ENCODE assay signal across 23 cellular contexts in the genomic region with DNA sequence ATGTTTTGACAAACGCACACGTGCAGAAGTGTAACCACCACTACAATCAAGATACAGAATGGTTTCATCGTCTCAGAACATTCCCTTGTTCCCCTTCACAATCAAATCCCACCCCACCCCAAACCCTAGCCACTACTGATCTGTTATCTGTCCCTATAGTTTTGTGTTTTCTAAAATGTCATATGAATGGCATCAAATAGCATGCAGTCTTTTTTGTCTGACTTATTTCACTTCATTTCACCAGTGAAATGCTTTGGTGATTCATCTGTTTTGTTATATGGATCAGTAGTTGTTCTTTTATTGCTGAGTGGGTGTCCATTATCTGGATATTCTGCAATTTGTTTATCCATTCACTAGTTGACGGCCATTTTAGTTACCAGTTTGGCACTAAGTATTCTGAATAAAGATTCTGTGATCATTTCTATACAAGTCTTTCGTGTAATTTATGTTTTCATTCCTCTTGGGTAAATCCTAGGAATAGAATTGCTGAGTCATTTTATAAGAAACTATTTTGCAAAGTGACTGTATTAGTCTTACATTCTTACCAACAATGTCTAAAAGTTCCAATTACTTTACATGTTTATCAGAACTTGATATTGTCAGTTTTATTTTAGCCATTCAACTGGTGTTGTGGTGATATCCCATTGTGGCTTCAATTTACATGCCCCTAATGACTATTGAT.
DNase-seq lines count a peak whose midpoint lies in the region; FAIRE-seq and TF ChIP-seq lines count a peak whose summit lies in the region.
"Had no signal": no experiment of that assay in that cellular context is flagged by ENCODE, and none has a peak within 500 bp of the region (broad histone marks: within the 10 kb centered on the region; RNA-seq: fewer than 3 reads in every experiment).

No MANE protein-coding gene starts in this region.

- POLR2A ChIA-PET in H1 (lab: Charles Lee; ENCODE audit: partially characterized antibody) = no interaction called here

- H2BK15ac ChIP-seq in H1 (ENCODE audit: low read length) = no peak overlapping the region

- no peak overlapping the region for H3K18ac ChIP-seq in H1 (ENCODE audit: extremely low read depth, low read length)

- no peak overlapping the region for H3K23ac ChIP-seq in H1 (ENCODE audit: insufficient read length)

- H3K4me3 Mint-ChIP-seq in activated naive CD4-positive, alpha-beta T cell treated with anti-CD3 and anti-CD28 coated beads, Interleukin-2, amount 10 ng/mL, durations not matched to agents 7 days and 5 days = no peak overlapping the region
- H3K4me3 Mint-ChIP-seq: CD4-positive, alpha-beta T cell had no signal

- no peaks in the 10 kb centered on the region for H3K79me2 ChIP-seq in ACC112 (ENCODE audit: control insufficient read depth, insufficient read depth, low read length, unreplicated experiment)
- no peaks in the 10 kb centered on the region for H3K79me2 ChIP-seq in H1 (ENCODE audit: control insufficient read depth in 1 of 2, insufficient read depth in 2 of 2, low read length in 2 of 2)

- H2BK12ac ChIP-seq in H1 (ENCODE audit: low read depth, low read length) = no peak overlapping the region

- H3K36me3 Mint-ChIP-seq in activated naive CD4-positive, alpha-beta T cell treated with anti-CD3 and anti-CD28 coated beads, Interleukin-2, amount 10 ng/mL, durations not matched to agents 7 days and 5 days = no peaks in the 10 kb centered on the region

- no peaks in the 10 kb centered on the region for H3K9me3 Mint-ChIP-seq in activated naive CD4-positive, alpha-beta T cell treated with anti-CD3 and anti-CD28 coated beads, Interleukin-2, amount 10 ng/mL, durations not matched to agents 7 days and 5 days

- H3K27ac Mint-ChIP-seq in activated naive CD4-positive, alpha-beta T cell treated with anti-CD3 and anti-CD28 coated beads, Interleukin-2, amount 10 ng/mL, durations not matched to agents 7 days and 5 days = no peak overlapping the region
- H3K27ac Mint-ChIP-seq: CD4-positive, alpha-beta T cell had no signal

- DNase-seq in OCI-M1 (lab: John Stamatoyannopoulos, UW) = peak; percentile 9
- no peak for DNase-seq in H1 (ENCODE audit: low read depth in 1 of 2, low spot score in 2 of 2)
- peak; percentile 71 for DNase-seq in kidney glomerular epithelial cell (lab: John Stamatoyannopoulos, UW)
- DNase-seq in activated naive CD4-positive, alpha-beta T cell treated with anti-CD3 and anti-CD28 coated beads, Interleukin-2, amount 10 ng/mL, durations not matched to agents 7 days and 5 days = no peak
- no peak for DNase-seq in HT-29 (ENCODE audit: low spot score)
- DNase-seq in NCI-H187 (lab: John Stamatoyannopoulos, UW) = no peak
- DNase-seq in head of caudate nucleus = no peak
- DNase-seq: Caco-2; CD4-positive, alpha-beta T cell; DND-41; Kasumi-1; NCI-H1417 treated with DMSO at 0.1 percent for 48 hours; NCI-H1930; NCI-H2227 treated with DMSO at 0.1 percent for 48 hours; NCI-H510A; NCI-H748 treated with DMSO at 0.1 percent for 48 hours; SHP77 treated with DMSO at 0.1 percent for 48 hours had no signal

- CTCF ChIA-PET in H1 (lab: Charles Lee; ENCODE audit: partially characterized antibody) = no interaction called here
- CTCF ChIA-PET in activated naive CD4-positive, alpha-beta T cell treated with anti-CD3 and anti-CD28 coated beads, Interleukin-2, amount 10 ng/mL, durations not matched to agents 7 days and 5 days (lab: Charles Lee) = no interaction called here

- H3K27me3 Mint-ChIP-seq in activated naive CD4-positive, alpha-beta T cell treated with anti-CD3 and anti-CD28 coated beads, Interleukin-2, amount 10 ng/mL, durations not matched to agents 7 days and 5 days = no peaks in the 10 kb centered on the region

- H3K36me3 ChIP-seq in ACC112 (ENCODE audit: insufficient read depth, low read length) (no peaks in the 10 kb centered on the region), H1 (ENCODE audit: control insufficient read depth in 2 of 4, insufficient read depth in 4 of 4, low read length in 3 of 4) (no peaks in the 10 kb centered on the region)
- H3K36me3 ChIP-seq: HAP-1, MG63 had no signal

- TF ChIP-seq RAD21 in H1 (IDR thresholded peaks at IDR 0.05 in 1 of 2, conservative IDR thresholded peaks at IDR 0.05 in 1 of 2; ENCODE audit: low read depth in 2 of 2, low read length in 2 of 2) = no peak

- no peak overlapping the region for H2BK20ac ChIP-seq in H1 (ENCODE audit: low read length)

- H4K8ac ChIP-seq in H1 (ENCODE audit: extremely low read depth, insufficient read depth, low read length) = no peak overlapping the region

- peaks cover 18% of the 10 kb centered on the region for H3K4me1 ChIP-seq in ACC112 (ENCODE audit: control insufficient read depth, insufficient read depth, low read length, unreplicated experiment)
- no peaks in the 10 kb centered on the region for H3K4me1 ChIP-seq in H1 (replicated peaks in 1 of 4; ENCODE audit: control insufficient read depth in 3 of 4, insufficient read depth in 4 of 4, low read length in 3 of 4)
- H3K4me1 ChIP-seq: Caco-2, HAP-1 had no signal

- intact Hi-C loops in head of caudate nucleus (cut with DNase I) = no loop called here

- H2BK120ac ChIP-seq in H1 (replicated peaks; ENCODE audit: low read depth, low read length) = no peak overlapping the region

- no peak overlapping the region for H3K14ac ChIP-seq in H1 (ENCODE audit: insufficient read length)

- no peak for TF ChIP-seq EP300 in H1 (IDR thresholded peaks at IDR 0.05; ENCODE audit: borderline replicate concordance in 1 of 2, low read depth in 2 of 2, low read length in 2 of 2)

- FAIRE-seq in H1 (lab: Jason Lieb, UNC) = peak; percentile 24
- FAIRE-seq: GM12878 had no signal

- H3K4me2 ChIP-seq in H1 (ENCODE audit: insufficient read depth in 1 of 2, low read depth in 2 of 2, low read length in 2 of 2) = no peak overlapping the region

- H4K5ac ChIP-seq in H1 (ENCODE audit: insufficient read length, low read depth, low read length) = no peak overlapping the region

- no peak overlapping the region for H3K9ac ChIP-seq in H1 (replicated peaks in 1 of 4; ENCODE audit: extremely low read depth in 1 of 4, low read depth in 3 of 4, low read length in 3 of 4)

- no peaks in the 10 kb centered on the region for H3K27me3 ChIP-seq in ACC112 (ENCODE audit: insufficient read depth, low read length)
- no peaks in the 10 kb centered on the region; a peak in 1 of 7 replicates for H3K27me3 ChIP-seq in H1 (replicated peaks in 1 of 4; ENCODE audit: control insufficient read depth in 3 of 4, extremely low read depth in 1 of 4, insufficient read depth in 3 of 4, low read length in 3 of 4)
- H3K27me3 ChIP-seq: MG63 had no signal

- no peak overlapping the region for H2AK5ac ChIP-seq in H1 (ENCODE audit: low read depth, low read length)

- no peak for TF ChIP-seq CTCF in H1 (IDR thresholded peaks at IDR 0.05; ENCODE audit: control extremely low read depth in 1 of 3, insufficient read depth in 1 of 3, low read depth in 1 of 3, low read length in 3 of 3)

- H3K27ac ChIP-seq in ACC112 (ENCODE audit: low read depth, low read length) = peak overlapping the region; percentile 19
- no peak overlapping the region for H3K27ac ChIP-seq in H1 (ENCODE audit: low read depth, low read length)
- H3K27ac ChIP-seq: RWPE1, SK-N-MC had no signal

- H4K20me1 ChIP-seq in H1 (replicated peaks in 1 of 2; ENCODE audit: control insufficient read depth in 1 of 2, insufficient read depth in 2 of 2, low read length in 2 of 2) = no peaks in the 10 kb centered on the region

- H3K23me2 ChIP-seq in H1 (ENCODE audit: low read depth, low read length) = peaks cover 1% of the 10 kb centered on the region; the same call in 1 of the 2 replicates

- no peaks in the 10 kb centered on the region for H3K4me1 Mint-ChIP-seq in activated naive CD4-positive, alpha-beta T cell treated with anti-CD3 and anti-CD28 coated beads, Interleukin-2, amount 10 ng/mL, durations not matched to agents 7 days and 5 days

- no peak overlapping the region for H2BK5ac ChIP-seq in H1 (ENCODE audit: low read depth, low read length)

- 93% methylated on average over 5 of the region's 5 CpGs; no CpG with 5 or more reads in 1 of the 2 experiments for WGBS in H1 (ENCODE audit: extremely low coverage in 1 of 2, insufficient coverage in 1 of 2, insufficient read length in 1 of 2, insufficient replicate concordance in 2 of 2, low coverage in 1 of 2, low lambda C conversion rate in 2 of 2, missing lambda C conversion rate in 1 of 2), 2 experiments

- no peak overlapping the region for H3K56ac ChIP-seq in H1 (replicated peaks; ENCODE audit: insufficient read length, low read depth, low read length)

- no peak overlapping the region for H3K4me3 ChIP-seq in ACC112 (ENCODE audit: low read depth, low read length)
- no peak overlapping the region for H3K4me3 ChIP-seq in H1 (ENCODE audit: extremely low read depth in 1 of 4, insufficient read depth in 2 of 4, low read depth in 3 of 4, low read length in 4 of 4)
- H3K4me3 ChIP-seq: GM12878, HAP-1, MG63, SK-N-MC had no signal

- H3K4ac ChIP-seq in H1 (replicated peaks; ENCODE audit: insufficient read length, low read depth, low read length) = no peak overlapping the region

- H4K91ac ChIP-seq in H1 (replicated peaks; ENCODE audit: insufficient read length, low read length) = no peak overlapping the region

- no peak for TF ChIP-seq POLR2A in H1 (IDR thresholded peaks at IDR 0.05; ENCODE audit: control extremely low read depth in 1 of 2, low read depth in 2 of 2, low read length in 2 of 2)

- H3K9me3 ChIP-seq in H1 (ENCODE audit: insufficient read depth in 2 of 2, low read depth in 1 of 2, low read length in 1 of 2) = no peaks in the 10 kb centered on the region
- H3K9me3 ChIP-seq: Caco-2, HAP-1 had no signal

- peak overlapping the region; percentile 79 for H2AFZ ChIP-seq in ACC112 (ENCODE audit: low read length, unreplicated experiment)
- H2AFZ ChIP-seq in H1 (ENCODE audit: low read length) = no peak overlapping the region; the same call in 1 of the 2 replicates

- H3K79me1 ChIP-seq in H1 (ENCODE audit: low read depth, low read length) = no peaks in the 10 kb centered on the region

TF ChIP-seq in H1, 55 proteins besides CTCF, POLR2A, EP300 and RAD21:
- TF ChIP-seq PHF8 (conservative IDR thresholded peaks at IDR 0.05; ENCODE audit: low read depth, low read length) = no peak
- TF ChIP-seq FOSL1 (IDR thresholded peaks at IDR 0.05; ENCODE audit: insufficient read depth, low read depth, low read length) = no peak
- TF ChIP-seq ATF3 (IDR thresholded peaks at IDR 0.05; ENCODE audit: insufficient read depth, low read depth, low read length) = no peak
- no peak for TF ChIP-seq HDAC6 (IDR thresholded peaks at IDR 0.05; ENCODE audit: low read depth, low read length)
- TF ChIP-seq MAFK (IDR thresholded peaks at IDR 0.05; ENCODE audit: low read depth, low read length) = no peak
- TF ChIP-seq SIX5 (IDR thresholded peaks at IDR 0.05; ENCODE audit: low read depth, low read length) = no peak
- TF ChIP-seq KDM5A (IDR thresholded peaks at IDR 0.05; ENCODE audit: low read length) = no peak
- no peak for TF ChIP-seq CREB1 (IDR thresholded peaks at IDR 0.05)

Comparison
In these comparisons a context has a peak if more than half of its experiments do, and no peak if none do; other contexts are left out.
1. DNase-seq: peak in OCI-M1 (single experiment) and kidney glomerular epithelial cell (single experiment); none in H1 (0 of 2), activated naive CD4-positive, alpha-beta T cell treated with anti-CD3 and anti-CD28 coated beads, Interleukin-2, amount 10 ng/mL, durations not matched to agents 7 days and 5 days (single experiment), HT-29 (single experiment), NCI-H187 (0 of 2) and head of caudate nucleus (0 of 42).